1 cellular context compared by ENCODE assay signal in the genomic region with DNA sequence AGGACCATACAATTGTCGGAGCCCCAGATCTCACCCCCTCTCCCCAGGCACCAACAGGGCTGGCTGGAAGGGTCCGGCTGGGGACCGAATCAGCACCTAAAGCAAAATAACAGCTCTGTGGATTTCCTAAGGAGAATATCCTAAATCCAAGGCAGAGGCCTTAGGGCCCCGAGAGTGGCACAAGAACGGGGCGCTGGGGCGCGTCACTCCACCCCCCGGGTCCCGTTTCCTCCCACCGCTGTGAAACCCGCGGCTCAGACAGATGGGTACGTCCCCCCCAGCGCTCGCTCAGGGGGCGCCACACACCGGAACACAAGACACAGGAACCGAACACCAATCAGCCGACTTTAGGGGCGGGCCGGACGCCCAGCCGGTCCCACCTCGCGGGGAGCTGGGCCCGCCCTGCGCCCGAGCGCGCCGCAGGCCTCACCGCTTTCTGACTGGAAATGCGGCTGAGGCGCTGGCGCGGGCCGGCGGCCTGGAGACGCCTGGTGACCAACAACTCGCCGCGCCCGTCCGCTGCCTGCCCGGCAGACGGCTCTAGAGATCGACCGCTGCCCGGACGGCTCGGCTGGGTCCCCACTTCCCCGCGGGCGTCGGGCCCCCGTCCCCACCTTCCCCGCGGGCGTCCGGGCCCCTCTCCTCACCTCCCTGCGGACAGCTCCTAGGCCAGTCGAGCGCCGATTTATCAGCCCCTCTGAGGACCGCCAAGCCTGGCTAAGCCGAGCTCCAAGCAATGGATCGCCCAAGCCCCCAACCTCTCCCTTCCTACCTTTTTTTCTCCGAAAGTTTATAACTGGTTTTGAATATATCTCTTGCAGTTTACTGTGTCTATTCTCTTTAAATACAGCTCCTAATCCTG.
TF ChIP-seq lines count a peak whose summit lies in the region.

A gene with protein sequence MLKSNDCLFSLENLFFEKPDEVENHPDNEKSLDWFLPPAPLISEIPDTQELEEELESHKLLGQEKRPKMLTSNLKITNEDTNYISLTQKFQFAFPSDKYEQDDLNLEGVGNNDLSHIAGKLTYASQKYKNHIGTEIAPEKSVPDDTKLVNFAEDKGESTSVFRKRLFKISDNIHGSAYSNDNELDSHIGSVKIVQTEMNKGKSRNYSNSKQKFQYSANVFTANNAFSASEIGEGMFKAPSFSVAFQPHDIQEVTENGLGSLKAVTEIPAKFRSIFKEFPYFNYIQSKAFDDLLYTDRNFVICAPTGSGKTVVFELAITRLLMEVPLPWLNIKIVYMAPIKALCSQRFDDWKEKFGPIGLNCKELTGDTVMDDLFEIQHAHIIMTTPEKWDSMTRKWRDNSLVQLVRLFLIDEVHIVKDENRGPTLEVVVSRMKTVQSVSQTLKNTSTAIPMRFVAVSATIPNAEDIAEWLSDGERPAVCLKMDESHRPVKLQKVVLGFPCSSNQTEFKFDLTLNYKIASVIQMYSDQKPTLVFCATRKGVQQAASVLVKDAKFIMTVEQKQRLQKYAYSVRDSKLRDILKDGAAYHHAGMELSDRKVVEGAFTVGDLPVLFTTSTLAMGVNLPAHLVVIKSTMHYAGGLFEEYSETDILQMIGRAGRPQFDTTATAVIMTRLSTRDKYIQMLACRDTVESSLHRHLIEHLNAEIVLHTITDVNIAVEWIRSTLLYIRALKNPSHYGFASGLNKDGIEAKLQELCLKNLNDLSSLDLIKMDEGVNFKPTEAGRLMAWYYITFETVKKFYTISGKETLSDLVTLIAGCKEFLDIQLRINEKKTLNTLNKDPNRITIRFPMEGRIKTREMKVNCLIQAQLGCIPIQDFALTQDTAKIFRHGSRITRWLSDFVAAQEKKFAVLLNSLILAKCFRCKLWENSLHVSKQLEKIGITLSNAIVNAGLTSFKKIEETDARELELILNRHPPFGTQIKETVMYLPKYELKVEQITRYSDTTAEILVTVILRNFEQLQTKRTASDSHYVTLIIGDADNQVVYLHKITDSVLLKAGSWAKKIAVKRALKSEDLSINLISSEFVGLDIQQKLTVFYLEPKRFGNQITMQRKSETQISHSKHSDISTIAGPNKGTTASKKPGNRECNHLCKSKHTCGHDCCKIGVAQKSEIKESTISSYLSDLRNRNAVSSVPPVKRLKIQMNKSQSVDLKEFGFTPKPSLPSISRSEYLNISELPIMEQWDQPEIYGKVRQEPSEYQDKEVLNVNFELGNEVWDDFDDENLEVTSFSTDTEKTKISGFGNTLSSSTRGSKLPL (N-terminal part only) (minus strand): TSS at position 687 of the 862 bp plus-strand sequence. CDS start 3,755 bp downstream, outside the sequence.

TF ChIP-seq in HepG2, 621 proteins besides CTCF, POLR2A, EP300 and RAD21 (continued from another document and continues in another):
- TF ChIP-seq, protein P1, sequence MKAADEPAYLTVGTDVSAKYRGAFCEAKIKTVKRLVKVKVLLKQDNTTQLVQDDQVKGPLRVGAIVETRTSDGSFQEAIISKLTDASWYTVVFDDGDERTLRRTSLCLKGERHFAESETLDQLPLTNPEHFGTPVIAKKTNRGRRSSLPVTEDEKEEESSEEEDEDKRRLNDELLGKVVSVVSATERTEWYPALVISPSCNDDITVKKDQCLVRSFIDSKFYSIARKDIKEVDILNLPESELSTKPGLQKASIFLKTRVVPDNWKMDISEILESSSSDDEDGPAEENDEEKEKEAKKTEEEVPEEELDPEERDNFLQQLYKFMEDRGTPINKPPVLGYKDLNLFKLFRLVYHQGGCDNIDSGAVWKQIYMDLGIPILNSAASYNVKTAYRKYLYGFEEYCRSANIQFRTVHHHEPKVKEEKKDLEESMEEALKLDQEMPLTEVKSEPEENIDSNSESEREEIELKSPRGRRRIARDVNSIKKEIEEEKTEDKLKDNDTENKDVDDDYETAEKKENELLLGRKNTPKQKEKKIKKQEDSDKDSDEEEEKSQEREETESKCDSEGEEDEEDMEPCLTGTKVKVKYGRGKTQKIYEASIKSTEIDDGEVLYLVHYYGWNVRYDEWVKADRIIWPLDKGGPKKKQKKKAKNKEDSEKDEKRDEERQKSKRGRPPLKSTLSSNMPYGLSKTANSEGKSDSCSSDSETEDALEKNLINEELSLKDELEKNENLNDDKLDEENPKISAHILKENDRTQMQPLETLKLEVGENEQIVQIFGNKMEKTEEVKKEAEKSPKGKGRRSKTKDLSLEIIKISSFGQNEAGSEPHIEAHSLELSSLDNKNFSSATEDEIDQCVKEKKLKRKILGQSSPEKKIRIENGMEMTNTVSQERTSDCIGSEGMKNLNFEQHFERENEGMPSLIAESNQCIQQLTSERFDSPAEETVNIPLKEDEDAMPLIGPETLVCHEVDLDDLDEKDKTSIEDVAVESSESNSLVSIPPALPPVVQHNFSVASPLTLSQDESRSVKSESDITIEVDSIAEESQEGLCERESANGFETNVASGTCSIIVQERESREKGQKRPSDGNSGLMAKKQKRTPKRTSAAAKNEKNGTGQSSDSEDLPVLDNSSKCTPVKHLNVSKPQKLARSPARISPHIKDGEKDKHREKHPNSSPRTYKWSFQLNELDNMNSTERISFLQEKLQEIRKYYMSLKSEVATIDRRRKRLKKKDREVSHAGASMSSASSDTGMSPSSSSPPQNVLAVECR (CRISPR knock-in tag; IDR thresholded peaks at IDR 0.05; ENCODE audit: borderline replicate concordance): peak; percentile 65; the same call in 1 of the 2 replicates
- TF ChIP-seq, protein P2, sequence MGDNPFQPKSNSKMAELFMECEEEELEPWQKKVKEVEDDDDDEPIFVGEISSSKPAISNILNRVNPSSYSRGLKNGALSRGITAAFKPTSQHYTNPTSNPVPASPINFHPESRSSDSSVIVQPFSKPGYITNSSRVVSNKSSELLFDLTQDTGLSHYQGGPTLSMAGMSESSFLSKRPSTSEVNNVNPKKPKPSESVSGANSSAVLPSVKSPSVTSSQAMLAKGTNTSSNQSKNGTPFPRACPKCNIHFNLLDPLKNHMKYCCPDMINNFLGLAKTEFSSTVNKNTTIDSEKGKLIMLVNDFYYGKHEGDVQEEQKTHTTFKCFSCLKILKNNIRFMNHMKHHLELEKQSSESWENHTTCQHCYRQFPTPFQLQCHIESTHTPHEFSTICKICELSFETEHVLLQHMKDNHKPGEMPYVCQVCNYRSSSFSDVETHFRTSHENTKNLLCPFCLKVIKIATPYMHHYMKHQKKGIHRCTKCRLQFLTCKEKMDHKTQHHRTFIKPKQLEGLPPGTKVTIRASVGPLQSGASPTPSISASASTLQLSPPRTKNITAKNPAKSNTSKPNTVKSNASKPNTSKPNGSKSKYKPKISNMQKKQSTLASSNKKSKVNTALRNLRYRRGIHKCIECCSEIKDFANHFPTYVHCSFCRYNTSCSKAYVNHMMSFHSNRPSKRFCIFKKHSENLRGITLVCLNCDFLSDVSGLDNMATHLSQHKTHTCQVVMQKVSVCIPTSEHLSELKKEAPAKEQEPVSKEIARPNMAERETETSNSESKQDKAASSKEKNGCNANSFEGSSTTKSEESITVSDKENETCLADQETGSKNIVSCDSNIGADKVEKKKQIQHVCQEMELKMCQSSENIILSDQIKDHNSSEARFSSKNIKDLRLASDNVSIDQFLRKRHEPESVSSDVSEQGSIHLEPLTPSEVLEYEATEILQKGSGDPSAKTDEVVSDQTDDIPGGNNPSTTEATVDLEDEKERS (CRISPR knock-in tag; IDR thresholded peaks at IDR 0.05): no peak
- no peak for TF ChIP-seq ZNF264 (CRISPR knock-in tag; IDR thresholded peaks at IDR 0.05)
- peak; percentile 21; the same call in 1 of the 2 replicates for TF ChIP-seq ZNF776 (CRISPR knock-in tag; IDR thresholded peaks at IDR 0.05)
- TF ChIP-seq ZNF256 (CRISPR knock-in tag; conservative IDR thresholded peaks at IDR 0.05): no peak
- TF ChIP-seq ZNF205 (CRISPR knock-in tag; IDR thresholded peaks at IDR 0.05): 0 out of 2 replicates have a peak, but pooled peaks have one; percentile 31
- TF ChIP-seq ZNF674 (CRISPR knock-in tag; IDR thresholded peaks at IDR 0.05; ENCODE audit: low read depth): no peak
- 0 out of 2 replicates have a peak, but pooled peaks have one; percentile 30 for TF ChIP-seq ZFP82 (CRISPR knock-in tag; IDR thresholded peaks at IDR 0.05; ENCODE audit: borderline replicate concordance)
- TF ChIP-seq, protein P3, sequence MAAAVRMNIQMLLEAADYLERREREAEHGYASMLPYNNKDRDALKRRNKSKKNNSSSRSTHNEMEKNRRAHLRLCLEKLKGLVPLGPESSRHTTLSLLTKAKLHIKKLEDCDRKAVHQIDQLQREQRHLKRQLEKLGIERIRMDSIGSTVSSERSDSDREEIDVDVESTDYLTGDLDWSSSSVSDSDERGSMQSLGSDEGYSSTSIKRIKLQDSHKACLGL (CRISPR knock-in tag; IDR thresholded peaks at IDR 0.05): 0 out of 2 replicates have a peak, but pooled peaks have one; percentile 25
- no peak for TF ChIP-seq ZNF652 (CRISPR knock-in tag; IDR thresholded peaks at IDR 0.05; ENCODE audit: borderline replicate concordance, low read depth)
- TF ChIP-seq MIXL1 (CRISPR knock-in tag; IDR thresholded peaks at IDR 0.05): 0 out of 2 replicates have a peak, but pooled peaks have one; percentile 6
- peak; percentile 79; the same call in 1 of the 2 replicates for TF ChIP-seq ZNF839 (CRISPR knock-in tag; IDR thresholded peaks at IDR 0.05; ENCODE audit: borderline replicate concordance)
- no peak for TF ChIP-seq ZNF83 (CRISPR knock-in tag; IDR thresholded peaks at IDR 0.05; ENCODE audit: borderline replicate concordance)
- TF ChIP-seq NONO (IDR thresholded peaks at IDR 0.05): no peak
- TF ChIP-seq NONO (CRISPR knock-in tag; conservative IDR thresholded peaks at IDR 0.05): 0 out of 2 replicates have a peak, but pooled peaks have one; percentile 15
- TF ChIP-seq, protein P4, sequence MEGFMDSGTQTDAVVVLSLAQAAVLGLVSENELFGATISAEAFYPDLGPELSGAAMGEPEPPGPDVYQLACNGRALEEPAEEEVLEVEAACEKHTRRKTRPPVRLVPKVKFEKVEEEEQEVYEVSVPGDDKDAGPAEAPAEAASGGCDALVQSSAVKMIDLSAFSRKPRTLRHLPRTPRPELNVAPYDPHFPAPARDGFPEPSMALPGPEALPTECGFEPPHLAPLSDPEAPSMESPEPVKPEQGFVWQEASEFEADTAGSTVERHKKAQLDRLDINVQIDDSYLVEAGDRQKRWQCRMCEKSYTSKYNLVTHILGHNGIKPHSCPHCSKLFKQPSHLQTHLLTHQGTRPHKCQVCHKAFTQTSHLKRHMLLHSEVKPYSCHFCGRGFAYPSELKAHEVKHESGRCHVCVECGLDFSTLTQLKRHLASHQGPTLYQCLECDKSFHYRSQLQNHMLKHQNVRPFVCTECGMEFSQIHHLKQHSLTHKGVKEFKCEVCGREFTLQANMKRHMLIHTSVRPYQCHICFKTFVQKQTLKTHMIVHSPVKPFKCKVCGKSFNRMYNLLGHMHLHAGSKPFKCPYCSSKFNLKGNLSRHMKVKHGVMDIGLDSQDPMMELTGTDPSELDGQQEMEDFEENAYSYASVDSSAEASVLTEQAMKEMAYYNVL (CRISPR knock-in tag; IDR thresholded peaks at IDR 0.05; ENCODE audit: borderline replicate concordance): 0 out of 2 replicates have a peak, but pooled peaks have one; percentile 48
- TF ChIP-seq, protein P5, sequence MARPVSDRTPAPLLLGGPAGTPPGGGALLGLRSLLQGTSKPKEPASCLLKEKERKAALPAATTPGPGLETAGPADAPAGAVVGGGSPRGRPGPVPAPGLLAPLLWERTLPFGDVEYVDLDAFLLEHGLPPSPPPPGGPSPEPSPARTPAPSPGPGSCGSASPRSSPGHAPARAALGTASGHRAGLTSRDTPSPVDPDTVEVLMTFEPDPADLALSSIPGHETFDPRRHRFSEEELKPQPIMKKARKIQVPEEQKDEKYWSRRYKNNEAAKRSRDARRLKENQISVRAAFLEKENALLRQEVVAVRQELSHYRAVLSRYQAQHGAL (CRISPR knock-in tag; IDR thresholded peaks at IDR 0.05; ENCODE audit: not compliant biosample characterization): no peak
- TF ChIP-seq, protein P6, sequence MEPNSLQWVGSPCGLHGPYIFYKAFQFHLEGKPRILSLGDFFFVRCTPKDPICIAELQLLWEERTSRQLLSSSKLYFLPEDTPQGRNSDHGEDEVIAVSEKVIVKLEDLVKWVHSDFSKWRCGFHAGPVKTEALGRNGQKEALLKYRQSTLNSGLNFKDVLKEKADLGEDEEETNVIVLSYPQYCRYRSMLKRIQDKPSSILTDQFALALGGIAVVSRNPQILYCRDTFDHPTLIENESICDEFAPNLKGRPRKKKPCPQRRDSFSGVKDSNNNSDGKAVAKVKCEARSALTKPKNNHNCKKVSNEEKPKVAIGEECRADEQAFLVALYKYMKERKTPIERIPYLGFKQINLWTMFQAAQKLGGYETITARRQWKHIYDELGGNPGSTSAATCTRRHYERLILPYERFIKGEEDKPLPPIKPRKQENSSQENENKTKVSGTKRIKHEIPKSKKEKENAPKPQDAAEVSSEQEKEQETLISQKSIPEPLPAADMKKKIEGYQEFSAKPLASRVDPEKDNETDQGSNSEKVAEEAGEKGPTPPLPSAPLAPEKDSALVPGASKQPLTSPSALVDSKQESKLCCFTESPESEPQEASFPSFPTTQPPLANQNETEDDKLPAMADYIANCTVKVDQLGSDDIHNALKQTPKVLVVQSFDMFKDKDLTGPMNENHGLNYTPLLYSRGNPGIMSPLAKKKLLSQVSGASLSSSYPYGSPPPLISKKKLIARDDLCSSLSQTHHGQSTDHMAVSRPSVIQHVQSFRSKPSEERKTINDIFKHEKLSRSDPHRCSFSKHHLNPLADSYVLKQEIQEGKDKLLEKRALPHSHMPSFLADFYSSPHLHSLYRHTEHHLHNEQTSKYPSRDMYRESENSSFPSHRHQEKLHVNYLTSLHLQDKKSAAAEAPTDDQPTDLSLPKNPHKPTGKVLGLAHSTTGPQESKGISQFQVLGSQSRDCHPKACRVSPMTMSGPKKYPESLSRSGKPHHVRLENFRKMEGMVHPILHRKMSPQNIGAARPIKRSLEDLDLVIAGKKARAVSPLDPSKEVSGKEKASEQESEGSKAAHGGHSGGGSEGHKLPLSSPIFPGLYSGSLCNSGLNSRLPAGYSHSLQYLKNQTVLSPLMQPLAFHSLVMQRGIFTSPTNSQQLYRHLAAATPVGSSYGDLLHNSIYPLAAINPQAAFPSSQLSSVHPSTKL (CRISPR knock-in tag; IDR thresholded peaks at IDR 0.05): peak; percentile 37; the same call in 1 of the 2 replicates
- 0 out of 2 replicates have a peak, but pooled peaks have one; percentile 9 for TF ChIP-seq GABPA (IDR thresholded peaks at IDR 0.05; ENCODE audit: low read depth, low read length)
- TF ChIP-seq GABPA (CRISPR knock-in tag; IDR thresholded peaks at IDR 0.05; ENCODE audit: low read depth): 0 out of 2 replicates have a peak, but pooled peaks have one; percentile 6
- TF ChIP-seq, protein P7, sequence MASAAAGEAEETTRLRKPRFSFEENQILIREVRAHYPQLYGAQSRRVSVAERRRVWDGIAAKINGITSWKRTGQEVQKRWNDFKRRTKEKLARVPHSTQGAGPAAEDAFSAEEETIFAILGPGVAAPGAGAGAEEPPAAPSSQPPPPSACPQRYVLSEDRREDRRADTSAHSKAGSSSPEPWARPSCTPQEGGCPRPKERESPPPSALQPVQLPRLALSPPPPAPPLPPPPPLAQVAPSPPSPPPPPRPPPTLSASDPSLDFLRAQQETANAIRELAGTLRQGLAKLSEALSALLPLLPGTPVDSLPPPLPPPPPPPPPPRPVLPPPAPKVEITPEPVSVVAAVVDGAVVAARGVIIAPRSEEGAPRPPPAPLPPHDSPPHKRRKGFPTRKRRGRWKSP (CRISPR knock-in tag; IDR thresholded peaks at IDR 0.05): peak; percentile 69; the same call in 1 of the 2 replicates
- 0 out of 2 replicates have a peak, but pooled peaks have one; percentile 44 for TF ChIP-seq SRY (CRISPR knock-in tag; IDR thresholded peaks at IDR 0.05)
- no peak for TF ChIP-seq PLRG1 (conservative IDR thresholded peaks at IDR 0.05)
- 0 out of 2 replicates have a peak, but pooled peaks have one; percentile 28 for TF ChIP-seq ZNF350 (CRISPR knock-in tag; IDR thresholded peaks at IDR 0.05; ENCODE audit: borderline replicate concordance, low read depth)
- peak; percentile 87; the same call in 1 of the 2 replicates for TF ChIP-seq MTF2 (CRISPR knock-in tag; IDR thresholded peaks at IDR 0.05; ENCODE audit: borderline replicate concordance)
- peak; percentile 44; the same call in 1 of the 2 replicates for TF ChIP-seq RBFOX2 (IDR thresholded peaks at IDR 0.05; ENCODE audit: low read depth, low read length)
- 0 out of 2 replicates have a peak, but pooled peaks have one; percentile 35 for TF ChIP-seq ZNF713 (CRISPR knock-in tag; IDR thresholded peaks at IDR 0.05)
- TF ChIP-seq SP2 (CRISPR knock-in tag; IDR thresholded peaks at IDR 0.05): peak; percentile 54; the same call in 1 of the 2 replicates
